In genomic region chr4:42655921-42656735, GRCh38 we compare ENCODE assay signal across 7 cellular contexts. TPM values are rescaled to one million over a fixed set of nuclear protein-coding genes. Genes with fewer than 3 reads are reported as not detected.
DNase-seq lines count a peak whose midpoint lies in the region; ATAC-seq and TF ChIP-seq lines count a peak whose summit lies in the region.

No MANE protein-coding gene starts in this region.

- TF ChIP-seq CTCF in fibroblast of pulmonary artery (IDR thresholded peaks at IDR 0.05; ENCODE audit: low read length, missing control alignments) (no peak), neural cell (IDR thresholded peaks at IDR 0.05; ENCODE audit: poor library complexity, severe bottlenecking) (peak; percentile 6), tibial nerve (IDR thresholded peaks at IDR 0.05) (no peak)

- H3K27ac Mint-ChIP-seq in activated T-helper 1 cell treated with anti-CD3 and anti-CD28 coated beads, Interleukin-12 subunit alpha, Interleukin-12 subunit beta, Interleukin-2, Interleukin-4 antibody, amounts not matched to agents 30 ng/mL and 10 ng/mL and 1 ng/mL, durations not matched to agents 14 hours and 24 hours and 36 hours, result peak overlapping the region; percentile 92

- peaks cover 4% of the 10 kb centered on the region for H3K79me2 ChIP-seq in neural cell (replicated peaks; ENCODE audit: insufficient read depth, low read length)

- H3K4me2 ChIP-seq in neural cell (ENCODE audit: low read length), result peak overlapping the region; percentile 52

- DNase-seq in NCI-H69 (lab: John Stamatoyannopoulos, UW), result peak; percentile 1
- peak; percentile 32 for DNase-seq in activated T-helper 1 cell treated with anti-CD3 and anti-CD28 coated beads, Interleukin-12 subunit alpha, Interleukin-12 subunit beta, Interleukin-2, Interleukin-4 antibody, amounts not matched to agents 30 ng/mL and 10 ng/mL and 1 ng/mL, durations not matched to agents 14 hours and 24 hours and 36 hours (ENCODE audit: low spot score)
- no peak for DNase-seq in fibroblast of pulmonary artery (ENCODE audit: low read depth)
- peak in 1 of 2 donors; percentile 20 for DNase-seq in tibial nerve (ENCODE audit: low spot score in 2 of 2)

- H3K9me3 Mint-ChIP-seq in activated T-helper 1 cell treated with anti-CD3 and anti-CD28 coated beads, Interleukin-12 subunit alpha, Interleukin-12 subunit beta, Interleukin-2, Interleukin-4 antibody, amounts not matched to agents 30 ng/mL and 10 ng/mL and 1 ng/mL, durations not matched to agents 14 hours and 24 hours and 36 hours, result peaks cover 10% of the 10 kb centered on the region

- H3K27me3 ChIP-seq in neural cell (ENCODE audit: insufficient read depth, low read depth, low read length) (no peaks in the 10 kb centered on the region), tibial nerve (no peaks in the 10 kb centered on the region)

- peak; percentile 28 for ATAC-seq in HG02798 (IDR thresholded peaks at IDR 0.05; ENCODE audit: poor library complexity, unreplicated experiment)

- no peaks in the 10 kb centered on the region for H3F3A ChIP-seq in neural cell (ENCODE audit: insufficient read depth, low read length, poor library complexity, severe bottlenecking)

- H3K4me1 Mint-ChIP-seq in activated T-helper 1 cell treated with anti-CD3 and anti-CD28 coated beads, Interleukin-12 subunit alpha, Interleukin-12 subunit beta, Interleukin-2, Interleukin-4 antibody, amounts not matched to agents 30 ng/mL and 10 ng/mL and 1 ng/mL, durations not matched to agents 14 hours and 24 hours and 36 hours (ENCODE audit: low read depth), result peaks cover 45% of the 10 kb centered on the region

- no peaks in the 10 kb centered on the region for H4K20me1 ChIP-seq in neural cell (ENCODE audit: insufficient read depth)

- intact Hi-C loops in activated T-helper 1 cell treated with anti-CD3 and anti-CD28 coated beads, Interleukin-12 subunit alpha, Interleukin-12 subunit beta, Interleukin-2, Interleukin-4 antibody, amounts not matched to agents 30 ng/mL and 10 ng/mL and 1 ng/mL, durations not matched to agents 14 hours and 24 hours and 36 hours (cut with micrococcal nuclease), result loop anchor here (2.0 to 10.0 kb wide), 3 partner anchors 87 to 721 kb away; partner anchors contain the start of genes SLC30A9 and TMEM33

- H3K9ac ChIP-seq in neural cell (ENCODE audit: low read length), result peak overlapping the region; percentile 76

- TF ChIP-seq POLR2A in GM18526 (IDR thresholded peaks at IDR 0.05; ENCODE audit: extremely low read depth, insufficient read length), result peak; percentile 17
- TF ChIP-seq POLR2A in tibial nerve (IDR thresholded peaks at IDR 0.05), result no peak

- H3K27me3 Mint-ChIP-seq in activated T-helper 1 cell treated with anti-CD3 and anti-CD28 coated beads, Interleukin-12 subunit alpha, Interleukin-12 subunit beta, Interleukin-2, Interleukin-4 antibody, amounts not matched to agents 30 ng/mL and 10 ng/mL and 1 ng/mL, durations not matched to agents 14 hours and 24 hours and 36 hours (ENCODE audit: insufficient read depth), result no peaks in the 10 kb centered on the region

- H2AFZ ChIP-seq in neural cell (ENCODE audit: low read depth, low read length), result peak overlapping the region; percentile 63

- no peaks in the 10 kb centered on the region for H3K36me3 ChIP-seq in neural cell (ENCODE audit: insufficient read depth, low read length)
- no peaks in the 10 kb centered on the region for H3K36me3 ChIP-seq in tibial nerve

- no peaks in the 10 kb centered on the region for H3K9me2 ChIP-seq in neural cell (ENCODE audit: insufficient read depth, low read length)

- TF ChIP-seq EP300 in neural cell (conservative IDR thresholded peaks at IDR 0.05; ENCODE audit: poor library complexity, severe bottlenecking) (no peak), tibial nerve (IDR thresholded peaks at IDR 0.05) (no peak)

- peaks cover 19% of the 10 kb centered on the region for H3K36me3 Mint-ChIP-seq in activated T-helper 1 cell treated with anti-CD3 and anti-CD28 coated beads, Interleukin-12 subunit alpha, Interleukin-12 subunit beta, Interleukin-2, Interleukin-4 antibody, amounts not matched to agents 30 ng/mL and 10 ng/mL and 1 ng/mL, durations not matched to agents 14 hours and 24 hours and 36 hours (ENCODE audit: low read depth)

- H3K4me3 ChIP-seq in fibroblast of pulmonary artery (replicated peaks; ENCODE audit: low read depth, low read length), result peak overlapping the region; percentile 64
- peak overlapping the region; percentile 77 for H3K4me3 ChIP-seq in neural cell (ENCODE audit: low read length)
- H3K4me3 ChIP-seq in tibial nerve, result peak overlapping the region; percentile 58 to 87 (median 79)

- H3K9me3 ChIP-seq in neural cell (ENCODE audit: low read length) (no peaks in the 10 kb centered on the region), tibial nerve (no peaks in the 10 kb centered on the region)

- WGBS in tibial nerve, 2 donors, result 1% methylated on average over 38 to 40 of the region's 45 CpGs

- TF ChIP-seq RAD21 in neural cell (conservative IDR thresholded peaks at IDR 0.05), result no peak

- peak overlapping the region; percentile 94 for H3K4me3 Mint-ChIP-seq in activated T-helper 1 cell treated with anti-CD3 and anti-CD28 coated beads, Interleukin-12 subunit alpha, Interleukin-12 subunit beta, Interleukin-2, Interleukin-4 antibody, amounts not matched to agents 30 ng/mL and 10 ng/mL and 1 ng/mL, durations not matched to agents 14 hours and 24 hours and 36 hours

- peaks cover 0 to 38% (median 21%) of the 10 kb centered on the region in 4 donors for H3K4me1 ChIP-seq in tibial nerve

- H3K27ac ChIP-seq in neural cell (ENCODE audit: low read length), result peak overlapping the region; percentile 57
- H3K27ac ChIP-seq in tibial nerve, result peak overlapping the region; percentile 82 to 91 (median 88)

TF ChIP-seq in neural cell, 6 proteins besides CTCF, POLR2A, EP300 and RAD21:
- TF ChIP-seq POLR2AphosphoS5 (IDR thresholded peaks at IDR 0.05) (no peak), MXI1 (conservative IDR thresholded peaks at IDR 0.05; ENCODE audit: poor library complexity, severe bottlenecking) (peak; percentile 44)
- TF ChIP-seq, protein P1, sequence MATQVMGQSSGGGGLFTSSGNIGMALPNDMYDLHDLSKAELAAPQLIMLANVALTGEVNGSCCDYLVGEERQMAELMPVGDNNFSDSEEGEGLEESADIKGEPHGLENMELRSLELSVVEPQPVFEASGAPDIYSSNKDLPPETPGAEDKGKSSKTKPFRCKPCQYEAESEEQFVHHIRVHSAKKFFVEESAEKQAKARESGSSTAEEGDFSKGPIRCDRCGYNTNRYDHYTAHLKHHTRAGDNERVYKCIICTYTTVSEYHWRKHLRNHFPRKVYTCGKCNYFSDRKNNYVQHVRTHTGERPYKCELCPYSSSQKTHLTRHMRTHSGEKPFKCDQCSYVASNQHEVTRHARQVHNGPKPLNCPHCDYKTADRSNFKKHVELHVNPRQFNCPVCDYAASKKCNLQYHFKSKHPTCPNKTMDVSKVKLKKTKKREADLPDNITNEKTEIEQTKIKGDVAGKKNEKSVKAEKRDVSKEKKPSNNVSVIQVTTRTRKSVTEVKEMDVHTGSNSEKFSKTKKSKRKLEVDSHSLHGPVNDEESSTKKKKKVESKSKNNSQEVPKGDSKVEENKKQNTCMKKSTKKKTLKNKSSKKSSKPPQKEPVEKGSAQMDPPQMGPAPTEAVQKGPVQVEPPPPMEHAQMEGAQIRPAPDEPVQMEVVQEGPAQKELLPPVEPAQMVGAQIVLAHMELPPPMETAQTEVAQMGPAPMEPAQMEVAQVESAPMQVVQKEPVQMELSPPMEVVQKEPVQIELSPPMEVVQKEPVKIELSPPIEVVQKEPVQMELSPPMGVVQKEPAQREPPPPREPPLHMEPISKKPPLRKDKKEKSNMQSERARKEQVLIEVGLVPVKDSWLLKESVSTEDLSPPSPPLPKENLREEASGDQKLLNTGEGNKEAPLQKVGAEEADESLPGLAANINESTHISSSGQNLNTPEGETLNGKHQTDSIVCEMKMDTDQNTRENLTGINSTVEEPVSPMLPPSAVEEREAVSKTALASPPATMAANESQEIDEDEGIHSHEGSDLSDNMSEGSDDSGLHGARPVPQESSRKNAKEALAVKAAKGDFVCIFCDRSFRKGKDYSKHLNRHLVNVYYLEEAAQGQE (IDR thresholded peaks at IDR 0.05; ENCODE audit: borderline replicate concordance), result peak; percentile 14

RNA-seq across cellular contexts. Expression of gene ATP8A1, which starts 0.8 kb away (rescaled TPM):
- total RNA-seq in activated T-helper 1 cell treated with anti-CD3 and anti-CD28 coated beads, Interleukin-12 subunit alpha, Interleukin-12 subunit beta, Interleukin-2, Interleukin-4 antibody, amounts not matched to agents 30 ng/mL and 10 ng/mL and 1 ng/mL, durations not matched to agents 14 hours and 24 hours and 36 hours, result 18.2 and 25.8 TPM in 2 replicates
- polyA plus RNA-seq in neural cell, result 41.8 and 45.8 TPM in 2 replicates
- 80.8 and 87.9 TPM in 2 replicates for polyA minus RNA-seq in neural cell
- total RNA-seq in tibial nerve, result 10 to 100 TPM; 57.9 to 79.7 (median 64.9) TPM
